Comparison of ENCODE assay signal across 25 cellular contexts in the genomic region with DNA sequence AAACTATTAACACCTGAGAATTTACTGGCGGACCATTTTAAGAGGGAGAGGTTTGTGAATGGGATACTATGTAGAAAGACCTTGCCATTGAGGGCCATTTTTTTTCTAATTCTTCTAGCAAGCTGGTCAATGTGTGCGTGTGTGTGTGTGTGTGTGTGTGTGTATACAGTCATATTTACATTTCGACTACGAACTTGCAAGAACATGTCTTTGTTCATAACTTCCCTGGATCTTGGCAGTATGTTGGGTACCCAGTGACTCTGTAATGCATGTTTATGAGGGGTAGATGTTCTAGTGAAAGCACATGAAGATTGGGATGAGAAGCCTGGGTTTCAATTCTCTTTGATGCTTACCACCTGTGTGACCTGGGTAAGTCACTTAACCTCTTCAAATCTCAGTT.
"Had no signal": no experiment of that assay in that cellular context is flagged by ENCODE, and none has a peak within 500 bp of the region (broad histone marks: within the 10 kb centered on the region; RNA-seq: fewer than 3 reads in every experiment).

No MANE protein-coding gene starts in this region.

- H3K9me3 ChIP-seq: esophagus muscularis mucosa, gastroesophageal sphincter, heart left ventricle, left lung, prostate gland, right atrium auricular region, sigmoid colon, stomach, testis, tibial artery had no signal

- H3K27ac Mint-ChIP-seq: nephron progenitor cell; stimulated activated effector memory CD8-positive, alpha-beta T cell treated with anti-CD3 and anti-CD28 coated beads, Interleukin-12 subunit alpha, Interleukin-12 subunit beta, amount 100 ng/mL, for 72 hours; type B pancreatic cell had no signal

- H3K36me3 Mint-ChIP-seq: stimulated activated effector memory CD8-positive, alpha-beta T cell treated with anti-CD3 and anti-CD28 coated beads, Interleukin-12 subunit alpha, Interleukin-12 subunit beta, amount 100 ng/mL, for 72 hours; type B pancreatic cell had no signal

- H3K4me3 Mint-ChIP-seq: naive thymus-derived CD8-positive, alpha-beta T cell; nephron progenitor cell; stimulated activated effector memory CD8-positive, alpha-beta T cell treated with anti-CD3 and anti-CD28 coated beads, Interleukin-12 subunit alpha, Interleukin-12 subunit beta, amount 100 ng/mL, for 72 hours; type B pancreatic cell had no signal

- H3K27ac ChIP-seq: dorsolateral prefrontal cortex, esophagus muscularis mucosa, foreskin keratinocyte, gastroesophageal sphincter, heart left ventricle, hepatocyte, left lung, prostate gland, right atrium auricular region, sigmoid colon, stomach, testis, tibial artery had no signal

- H3K4me1 ChIP-seq: esophagus muscularis mucosa, foreskin keratinocyte, gastroesophageal sphincter, heart left ventricle, left lung, prostate gland, right atrium auricular region, sigmoid colon, stomach, testis, tibial artery had no signal

- H2AFZ ChIP-seq: hepatocyte had no signal

- DNase-seq: dorsolateral prefrontal cortex; effector CD4-positive, alpha-beta T cell; heart left ventricle; left cardiac atrium; left lung; mesendoderm; naive thymus-derived CD8-positive, alpha-beta T cell; nephron progenitor cell; nucleus accumbens; sigmoid colon; stimulated activated CD4-positive, alpha-beta T cell treated with anti-CD3 and anti-CD28 coated beads, Interleukin-2, amount 100 ng/mL, for 24 hours; stimulated activated CD4-positive, alpha-beta T cell treated with anti-CD3 and anti-CD28 coated beads, Interleukin-4, amount 100 ng/mL, for 24 hours; stimulated activated naive CD4-positive, alpha-beta T cell treated with Interleukin-2 at 50 U/mL for 16 hours; stomach; testis; tibial artery had no signal

- ATAC-seq: foreskin keratinocyte; gastroesophageal sphincter; heart left ventricle; left cardiac atrium; left lung; naive thymus-derived CD8-positive, alpha-beta T cell; stimulated activated effector memory CD8-positive, alpha-beta T cell treated with anti-CD3 and anti-CD28 coated beads, Interleukin-12 subunit alpha, Interleukin-12 subunit beta, amount 100 ng/mL, for 72 hours had no signal

- H3K36me3 ChIP-seq: esophagus muscularis mucosa, gastroesophageal sphincter, heart left ventricle, left lung, prostate gland, right atrium auricular region, sigmoid colon, stomach, tibial artery had no signal

- H3K4me3 ChIP-seq: dorsolateral prefrontal cortex, esophagus muscularis mucosa, gastroesophageal sphincter, heart left ventricle, hepatocyte, left lung, prostate gland, right atrium auricular region, sigmoid colon, stomach, testis, tibial artery had no signal

- FAIRE-seq: colon had no signal

- H3K27me3 ChIP-seq: dorsolateral prefrontal cortex, esophagus muscularis mucosa, foreskin keratinocyte, gastroesophageal sphincter, heart left ventricle, hepatocyte, left lung, right atrium auricular region, sigmoid colon, stomach, testis, tibial artery had no signal

- H3K9me3 Mint-ChIP-seq: nephron progenitor cell, type B pancreatic cell had no signal

- H3K4me2 ChIP-seq: hepatocyte had no signal

- H3K79me2 ChIP-seq: hepatocyte had no signal

- H3K4me1 Mint-ChIP-seq: nephron progenitor cell had no signal

- H3K27me3 Mint-ChIP-seq: naive thymus-derived CD8-positive, alpha-beta T cell; type B pancreatic cell had no signal
